In the genomic region with DNA sequence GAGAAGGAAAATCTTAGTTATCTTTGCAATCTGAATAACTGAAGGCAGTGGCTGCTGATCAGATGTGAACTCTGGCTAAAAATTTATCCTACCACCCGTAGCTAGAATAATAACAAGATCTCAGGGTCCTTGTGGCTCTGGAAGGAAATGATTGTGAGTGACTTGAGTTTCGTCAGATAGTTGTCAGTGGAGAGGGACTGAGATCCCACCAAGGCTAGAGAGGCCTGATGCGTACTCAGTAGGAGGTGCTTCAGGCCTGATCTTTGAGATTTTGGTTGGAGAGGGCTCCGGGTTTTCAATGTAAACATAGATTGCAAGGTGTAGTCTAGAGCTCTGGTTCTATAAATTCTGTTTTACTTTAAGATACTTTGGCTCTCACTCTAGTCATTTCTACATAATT, we compare ENCODE assay signal across 1 cellular context.
TF ChIP-seq lines count a peak whose summit lies in the region.

No MANE protein-coding gene starts in this region.

TF ChIP-seq in K562, 482 proteins besides CTCF, POLR2A, EP300 and RAD21:
- TF ChIP-seq ZNF57 (CRISPR knock-in tag; IDR thresholded peaks at IDR 0.05), result no peak
- no peak for TF ChIP-seq CEBPB (tag; IDR thresholded peaks at IDR 0.05)
- TF ChIP-seq YY1 (IDR thresholded peaks at IDR 0.05; ENCODE audit: borderline replicate concordance in 1 of 3, control insufficient read depth in 1 of 3, extremely low read depth in 1 of 3, insufficient read depth in 3 of 3, insufficient read length in 1 of 3, insufficient replicate concordance in 2 of 3, low read depth in 1 of 3, low read length in 2 of 3), result no peak
- TF ChIP-seq, protein P1, sequence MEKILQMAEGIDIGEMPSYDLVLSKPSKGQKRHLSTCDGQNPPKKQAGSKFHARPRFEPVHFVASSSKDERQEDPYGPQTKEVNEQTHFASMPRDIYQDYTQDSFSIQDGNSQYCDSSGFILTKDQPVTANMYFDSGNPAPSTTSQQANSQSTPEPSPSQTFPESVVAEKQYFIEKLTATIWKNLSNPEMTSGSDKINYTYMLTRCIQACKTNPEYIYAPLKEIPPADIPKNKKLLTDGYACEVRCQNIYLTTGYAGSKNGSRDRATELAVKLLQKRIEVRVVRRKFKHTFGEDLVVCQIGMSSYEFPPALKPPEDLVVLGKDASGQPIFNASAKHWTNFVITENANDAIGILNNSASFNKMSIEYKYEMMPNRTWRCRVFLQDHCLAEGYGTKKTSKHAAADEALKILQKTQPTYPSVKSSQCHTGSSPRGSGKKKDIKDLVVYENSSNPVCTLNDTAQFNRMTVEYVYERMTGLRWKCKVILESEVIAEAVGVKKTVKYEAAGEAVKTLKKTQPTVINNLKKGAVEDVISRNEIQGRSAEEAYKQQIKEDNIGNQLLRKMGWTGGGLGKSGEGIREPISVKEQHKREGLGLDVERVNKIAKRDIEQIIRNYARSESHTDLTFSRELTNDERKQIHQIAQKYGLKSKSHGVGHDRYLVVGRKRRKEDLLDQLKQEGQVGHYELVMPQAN (IDR thresholded peaks at IDR 0.05; ENCODE audit: borderline replicate concordance), result no peak
- no peak for TF ChIP-seq ZNF354B (CRISPR knock-in tag; IDR thresholded peaks at IDR 0.05)
- no peak for TF ChIP-seq RBM34 (IDR thresholded peaks at IDR 0.05; ENCODE audit: borderline replicate concordance, insufficient read depth, low read length)
- TF ChIP-seq ZNF384 (IDR thresholded peaks at IDR 0.05; ENCODE audit: low read depth, low read length), result no peak
- no peak for TF ChIP-seq NELFE (IDR thresholded peaks at IDR 0.05; ENCODE audit: insufficient read depth, insufficient read length)
- TF ChIP-seq ZNF134 (CRISPR knock-in tag; conservative IDR thresholded peaks at IDR 0.05), result no peak
- TF ChIP-seq U2AF2 (optimal IDR thresholded peaks at IDR 0.05; ENCODE audit: low read depth, low read length), result no peak
- TF ChIP-seq SIX5 (IDR thresholded peaks at IDR 0.05; ENCODE audit: borderline replicate concordance in 1 of 2, insufficient read depth in 1 of 2, low read depth in 1 of 2, low read length in 2 of 2), result no peak
- TF ChIP-seq, protein P2, sequence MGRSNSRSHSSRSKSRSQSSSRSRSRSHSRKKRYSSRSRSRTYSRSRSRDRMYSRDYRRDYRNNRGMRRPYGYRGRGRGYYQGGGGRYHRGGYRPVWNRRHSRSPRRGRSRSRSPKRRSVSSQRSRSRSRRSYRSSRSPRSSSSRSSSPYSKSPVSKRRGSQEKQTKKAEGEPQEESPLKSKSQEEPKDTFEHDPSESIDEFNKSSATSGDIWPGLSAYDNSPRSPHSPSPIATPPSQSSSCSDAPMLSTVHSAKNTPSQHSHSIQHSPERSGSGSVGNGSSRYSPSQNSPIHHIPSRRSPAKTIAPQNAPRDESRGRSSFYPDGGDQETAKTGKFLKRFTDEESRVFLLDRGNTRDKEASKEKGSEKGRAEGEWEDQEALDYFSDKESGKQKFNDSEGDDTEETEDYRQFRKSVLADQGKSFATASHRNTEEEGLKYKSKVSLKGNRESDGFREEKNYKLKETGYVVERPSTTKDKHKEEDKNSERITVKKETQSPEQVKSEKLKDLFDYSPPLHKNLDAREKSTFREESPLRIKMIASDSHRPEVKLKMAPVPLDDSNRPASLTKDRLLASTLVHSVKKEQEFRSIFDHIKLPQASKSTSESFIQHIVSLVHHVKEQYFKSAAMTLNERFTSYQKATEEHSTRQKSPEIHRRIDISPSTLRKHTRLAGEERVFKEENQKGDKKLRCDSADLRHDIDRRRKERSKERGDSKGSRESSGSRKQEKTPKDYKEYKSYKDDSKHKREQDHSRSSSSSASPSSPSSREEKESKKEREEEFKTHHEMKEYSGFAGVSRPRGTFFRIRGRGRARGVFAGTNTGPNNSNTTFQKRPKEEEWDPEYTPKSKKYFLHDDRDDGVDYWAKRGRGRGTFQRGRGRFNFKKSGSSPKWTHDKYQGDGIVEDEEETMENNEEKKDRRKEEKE (IDR thresholded peaks at IDR 0.05; ENCODE audit: borderline replicate concordance in 1 of 2, control insufficient read depth in 1 of 2, low read depth in 2 of 2, low read length in 1 of 2), result 0 out of 4 replicates have a peak, but pooled peaks of 1 of the 2 experiments have one; percentile 40
- TF ChIP-seq RBM15 (IDR thresholded peaks at IDR 0.05; ENCODE audit: insufficient read depth, low read length), result no peak
- 0 out of 2 replicates have a peak, but pooled peaks have one; percentile 24 for TF ChIP-seq GATA2 (CRISPR knock-in tag; IDR thresholded peaks at IDR 0.05)
- TF ChIP-seq DMBX1 (CRISPR knock-in tag; IDR thresholded peaks at IDR 0.05; ENCODE audit: borderline replicate concordance), result no peak
- 0 out of 2 replicates have a peak, but pooled peaks have one; percentile 10 for TF ChIP-seq PML (IDR thresholded peaks at IDR 0.05; ENCODE audit: low read length)
- no peak for TF ChIP-seq ZKSCAN3 (CRISPR knock-in tag; IDR thresholded peaks at IDR 0.05)
TF ChIP-seq in K562: peak in this region for 3.
